22 cellular contexts compared by ENCODE assay signal in genomic region chr22:22798716-22799115, GRCh38.
"Had no signal": no experiment of that assay in that cellular context is flagged by ENCODE, and none has a peak within 500 bp of the region (broad histone marks: within the 10 kb centered on the region; RNA-seq: fewer than 3 reads in every experiment).

No MANE protein-coding gene starts in this region.

- H3K9me3 ChIP-seq: colonic mucosa, prostate gland, right atrium auricular region, testis had no signal

- H3K27ac ChIP-seq: colonic mucosa, prostate gland, right atrium auricular region, testis, WERI-Rb-1 had no signal

- H3K27me3 ChIP-seq: colonic mucosa, right atrium auricular region, testis had no signal

- H3K27ac Mint-ChIP-seq: activated CD4-positive, alpha-beta memory T cell treated with anti-CD3 and anti-CD28 coated beads, Interleukin-2, amount 10 ng/mL, durations not matched to agents 7 days and 5 days; activated naive CD4-positive, alpha-beta T cell treated with anti-CD3 and anti-CD28 coated beads, Interleukin-2, amount 10 ng/mL, durations not matched to agents 7 days and 5 days; activated naive CD8-positive, alpha-beta T cell treated with anti-CD3 and anti-CD28 coated beads, Interleukin-2, amount 50 U/mL, for 24 hours; brain had no signal

- H3K4me1 ChIP-seq: colonic mucosa, prostate gland, right atrium auricular region, testis had no signal

- H3K36me3 Mint-ChIP-seq: activated naive CD4-positive, alpha-beta T cell treated with anti-CD3 and anti-CD28 coated beads, Interleukin-2, amount 10 ng/mL, durations not matched to agents 7 days and 5 days; brain had no signal

- H3K27me3 Mint-ChIP-seq: activated naive CD8-positive, alpha-beta T cell treated with anti-CD3 and anti-CD28 coated beads, Interleukin-2, amount 50 U/mL, for 24 hours had no signal

- ATAC-seq: activated naive CD8-positive, alpha-beta T cell treated with anti-CD3 and anti-CD28 coated beads, Interleukin-2, amount 50 U/mL, for 24 hours; activated T-cell treated with anti-CD3 and anti-CD28 coated beads, Interleukin-2, amount 50 U/mL, for 4 hours; left lobe of liver had no signal

- H3K36me3 ChIP-seq: colonic mucosa, prostate gland, right atrium auricular region, WERI-Rb-1 had no signal

- DNase-seq: activated CD4-positive, alpha-beta memory T cell treated with anti-CD3 and anti-CD28 coated beads, Interleukin-2, amount 10 ng/mL, durations not matched to agents 7 days and 5 days; activated CD8-positive, alpha-beta memory T cell treated with anti-CD3 and anti-CD28 coated beads, Interleukin-2, amount 50 U/mL, for 4 hours; activated effector memory CD4-positive, alpha-beta T cell treated with Interleukin-2 at 50 U/mL for 16 hours; activated naive CD4-positive, alpha-beta T cell treated with anti-CD3 and anti-CD28 coated beads, Interleukin-2, amount 10 ng/mL, durations not matched to agents 7 days and 5 days; activated naive CD8-positive, alpha-beta T cell treated with anti-CD3 and anti-CD28 coated beads, Interleukin-2, amount 50 U/mL, for 24 hours; activated T-cell treated with anti-CD3 and anti-CD28 coated beads, Interleukin-2, amount 50 U/mL, for 4 hours; anterior cingulate cortex; central memory CD4-positive, alpha-beta T cell; colonic mucosa; hypothalamus; kidney; midbrain; SW 1271; testis; WERI-Rb-1 had no signal

- H3K4me3 Mint-ChIP-seq: activated CD4-positive, alpha-beta memory T cell treated with anti-CD3 and anti-CD28 coated beads, Interleukin-2, amount 10 ng/mL, durations not matched to agents 7 days and 5 days; activated naive CD4-positive, alpha-beta T cell treated with anti-CD3 and anti-CD28 coated beads, Interleukin-2, amount 10 ng/mL, durations not matched to agents 7 days and 5 days; activated naive CD8-positive, alpha-beta T cell treated with anti-CD3 and anti-CD28 coated beads, Interleukin-2, amount 50 U/mL, for 24 hours; activated T-cell treated with anti-CD3 and anti-CD28 coated beads, Interleukin-2, amount 50 U/mL, for 4 hours; brain; neural crest cell had no signal

- H3K4me3 ChIP-seq: colonic mucosa, lung, prostate gland, right atrium auricular region, testis had no signal

- H3K4me1 Mint-ChIP-seq: activated naive CD4-positive, alpha-beta T cell treated with anti-CD3 and anti-CD28 coated beads, Interleukin-2, amount 10 ng/mL, durations not matched to agents 7 days and 5 days; brain; neural crest cell had no signal

- FAIRE-seq: frontal cortex, kidney had no signal

- H3K9me3 Mint-ChIP-seq: activated CD4-positive, alpha-beta memory T cell treated with anti-CD3 and anti-CD28 coated beads, Interleukin-2, amount 10 ng/mL, durations not matched to agents 7 days and 5 days; activated naive CD4-positive, alpha-beta T cell treated with anti-CD3 and anti-CD28 coated beads, Interleukin-2, amount 10 ng/mL, durations not matched to agents 7 days and 5 days; activated naive CD8-positive, alpha-beta T cell treated with anti-CD3 and anti-CD28 coated beads, Interleukin-2, amount 50 U/mL, for 24 hours; activated T-cell treated with anti-CD3 and anti-CD28 coated beads, Interleukin-2, amount 50 U/mL, for 4 hours; neural crest cell had no signal
